In the genomic region with DNA sequence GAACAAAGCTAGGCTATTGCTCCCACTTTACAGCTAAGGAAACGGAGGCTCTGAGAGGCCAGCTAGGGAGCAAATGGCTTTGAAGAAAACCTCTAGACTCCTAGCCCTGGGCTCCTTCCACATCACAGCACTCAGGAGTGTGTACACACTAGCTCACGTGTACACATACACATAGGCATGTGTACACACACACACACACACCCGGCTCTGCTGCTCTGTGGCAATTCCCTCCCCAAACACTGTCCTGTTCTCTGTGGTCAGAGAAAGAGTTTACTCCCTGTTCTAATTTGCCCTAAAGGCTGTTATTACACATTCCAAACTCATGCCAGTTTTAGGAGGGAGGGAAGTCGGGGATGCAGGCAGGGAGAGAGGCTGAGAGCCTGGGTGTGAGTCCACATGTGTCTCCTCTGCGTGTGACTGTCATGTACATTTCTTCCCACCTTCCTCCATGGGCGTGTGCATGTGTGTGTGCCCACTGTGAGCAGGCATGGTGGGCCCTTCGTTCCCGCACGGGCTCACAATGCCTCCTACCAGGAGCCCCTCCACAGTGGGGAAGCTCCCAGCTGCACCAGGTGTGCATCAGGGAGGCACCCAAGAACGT, we compare ENCODE assay signal across 14 cellular contexts. TPM values are rescaled to one million over a fixed set of nuclear protein-coding genes. Genes with fewer than 3 reads are reported as not detected.
DNase-seq lines count a peak whose midpoint lies in the region; ATAC-seq and TF ChIP-seq lines count a peak whose summit lies in the region.
"Had no signal": no experiment of that assay in that cellular context is flagged by ENCODE, and none has a peak within 500 bp of the region (broad histone marks: within the 10 kb centered on the region; RNA-seq: fewer than 3 reads in every experiment).

No MANE protein-coding gene starts in this region.

- H3K4me3 ChIP-seq in cardiac fibroblast (replicated peaks in 1 of 2; ENCODE audit: low read depth in 2 of 2, low read length in 2 of 2) (no peak overlapping the region), left lung (no peak overlapping the region), thyroid gland (replicated peaks in 1 of 3) (no peak overlapping the region)

- H3K4me1 ChIP-seq in left lung (peaks cover 0 to 6% of the 10 kb centered on the region in 2 donors), thyroid gland (no peaks in the 10 kb centered on the region)

- TF ChIP-seq POLR2A in thyroid gland (IDR thresholded peaks at IDR 0.05): no peak

- intact Hi-C loops in left lung (cut with DNase I) (no loop called here), thyroid gland (cut with DNase I) (no loop called here), head of caudate nucleus (cut with DNase I) (no loop called here)

- DNase-seq in EH (ENCODE audit: low read depth) (peak; percentile 90), LHCN-M2 (ENCODE audit: low read depth) (peak; percentile 37), cardiac fibroblast (ENCODE audit: low read depth in 2 of 2) (peak; percentile 29 to 41), left lung (peak in 1 of 2 donors; percentile 28), thyroid gland (no peak), head of caudate nucleus (no peak)
- DNase-seq in activated naive CD4-positive, alpha-beta T cell (lab: John Stamatoyannopoulos, UW): no peak
- DNase-seq: effector CD8-positive, alpha-beta T cell; NCI-H2081; RPMI8226; stimulated activated CD4-positive, alpha-beta T cell treated with anti-CD3 and anti-CD28 coated beads, Interleukin-2, amount 100 ng/mL, for 24 hours; stimulated activated naive CD4-positive, alpha-beta T cell treated with Interleukin-2 at 50 U/mL for 16 hours had no signal

- WGBS in thyroid gland, 2 donors: 45 to 48% methylated on average over 5 to 10 of the region's 10 CpGs

- no peak overlapping the region for H3K27ac ChIP-seq in left lung
- H3K27ac ChIP-seq in thyroid gland: no peak overlapping the region
- H3K27ac ChIP-seq: KMS-11 had no signal

- no peaks in the 10 kb centered on the region for H3K36me3 ChIP-seq in left lung
- no peaks in the 10 kb centered on the region for H3K36me3 ChIP-seq in thyroid gland

- no peak for TF ChIP-seq CTCF in cardiac fibroblast (IDR thresholded peaks at IDR 0.05; ENCODE audit: low read depth, low read length)
- TF ChIP-seq CTCF in left lung (IDR thresholded peaks at IDR 0.05): no peak
- no peak for TF ChIP-seq CTCF in thyroid gland (IDR thresholded peaks at IDR 0.05)

- H3K9me3 ChIP-seq in left lung (no peaks in the 10 kb centered on the region), thyroid gland (no peaks in the 10 kb centered on the region)

- H3K27me3 ChIP-seq in left lung: peaks cover 0 to 23% of the 10 kb centered on the region in 2 donors
- no peaks in the 10 kb centered on the region for H3K27me3 ChIP-seq in thyroid gland

- peak; percentile 36 for ATAC-seq in left lung
- no peak for ATAC-seq in HG03095 (IDR thresholded peaks at IDR 0.05; ENCODE audit: unreplicated experiment)

RNA-seq across cellular contexts. Expression of a gene that starts 14.2 kb away (rescaled TPM):
- total RNA-seq in LHCN-M2 (2014; rRNA removed) (0.34 TPM in 1 of 2 replicates, not detected in the other), left lung (1 to 10 TPM; 2.2 to 3.2 TPM), thyroid gland (1 to 10 TPM in 2 of 4 donors, under 1 TPM in 1, not detected in 1; 0.39 to 1.6 (median 1.3) TPM)
- polyA plus RNA-seq in LHCN-M2 (2012): 0.12 TPM

Comparison
In these comparisons a context has a peak if more than half of its experiments do, and no peak if none do; other contexts are left out.
1. DNase-seq: peak in EH (single experiment), LHCN-M2 (single experiment) and cardiac fibroblast (2 of 2); none in activated naive CD4-positive, alpha-beta T cell (0 of 4), thyroid gland (0 of 2) and head of caudate nucleus (0 of 42).